In genomic region chr1:232635279-232635678, GRCh38 we compare ENCODE assay signal across 2 cellular contexts.
TF ChIP-seq lines count a peak whose summit lies in the region.

No MANE protein-coding gene starts in this region.

TF ChIP-seq in HEK293, 187 proteins besides CTCF, POLR2A, EP300 and RAD21 (continues in another document):
- TF ChIP-seq ZNF398 (tag by site-specific recombination; IDR thresholded peaks at IDR 0.05) (0 out of 2 replicates have a peak, but pooled peaks have one; percentile 22), MYNN (tag by site-specific recombination; IDR thresholded peaks at IDR 0.05; ENCODE audit: borderline replicate concordance) (no peak), ZNF239 (tag by site-specific recombination; IDR thresholded peaks at IDR 0.05) (no peak), SP3 (tag by site-specific recombination; IDR thresholded peaks at IDR 0.05) (no peak), ZNF768 (tag by site-specific recombination; IDR thresholded peaks at IDR 0.05) (no peak), ZNF366 (tag by site-specific recombination; conservative IDR thresholded peaks at IDR 0.05) (peak; percentile 98), ZNF112 (tag by site-specific recombination; IDR thresholded peaks at IDR 0.05) (no peak), ZNF391 (tag by site-specific recombination; IDR thresholded peaks at IDR 0.05; ENCODE audit: borderline replicate concordance, low read depth) (no peak), ZNF274 (IDR thresholded peaks at IDR 0.05; ENCODE audit: low read length) (no peak), ZNF274 (tag by site-specific recombination; IDR thresholded peaks at IDR 0.05; ENCODE audit: borderline replicate concordance) (no peak), ZNF501 (tag by site-specific recombination; IDR thresholded peaks at IDR 0.05) (no peak), ZNF571 (tag by site-specific recombination; IDR thresholded peaks at IDR 0.05) (no peak; the same call in 1 of the 2 replicates), ZNF404 (tag by site-specific recombination; IDR thresholded peaks at IDR 0.05) (no peak), ZNF658 (tag by site-specific recombination; IDR thresholded peaks at IDR 0.05) (no peak), ZNF157 (tag by site-specific recombination; IDR thresholded peaks at IDR 0.05) (0 out of 2 replicates have a peak, but pooled peaks have one; percentile 16), ZNF221 (tag by site-specific recombination; IDR thresholded peaks at IDR 0.05; ENCODE audit: borderline replicate concordance) (no peak), ZNF214 (tag by site-specific recombination; IDR thresholded peaks at IDR 0.05; ENCODE audit: borderline replicate concordance) (no peak), ZNF10 (tag by site-specific recombination; IDR thresholded peaks at IDR 0.05) (no peak), ZNF223 (tag by site-specific recombination; IDR thresholded peaks at IDR 0.05) (no peak), ZSCAN5A (tag by site-specific recombination; IDR thresholded peaks at IDR 0.05) (no peak), ZNF548 (tag by site-specific recombination; IDR thresholded peaks at IDR 0.05) (no peak), ZNF785 (tag by site-specific recombination; IDR thresholded peaks at IDR 0.05) (no peak), ZNF423 (tag by site-specific recombination; IDR thresholded peaks at IDR 0.05) (no peak), ZNF148 (tag by site-specific recombination; IDR thresholded peaks at IDR 0.05; ENCODE audit: borderline replicate concordance) (peak; percentile 88; the same call in 1 of the 2 replicates), ZNF791 (tag by site-specific recombination; IDR thresholded peaks at IDR 0.05) (0 out of 2 replicates have a peak, but pooled peaks have one; percentile 42), ZNF777 (tag by site-specific recombination; IDR thresholded peaks at IDR 0.05; ENCODE audit: borderline replicate concordance) (no peak), ZNF510 (tag by site-specific recombination; IDR thresholded peaks at IDR 0.05; ENCODE audit: insufficient replicate concordance) (no peak), ZNF670 (tag by site-specific recombination; IDR thresholded peaks at IDR 0.05; ENCODE audit: low read depth) (no peak), GFI1B (tag by site-specific recombination; IDR thresholded peaks at IDR 0.05) (no peak), WT1 (tag by site-specific recombination; IDR thresholded peaks at IDR 0.05) (no peak)

TF ChIP-seq in K562, 482 proteins besides CTCF, POLR2A, EP300 and RAD21:
- TF ChIP-seq SRSF3 (IDR thresholded peaks at IDR 0.05; ENCODE audit: insufficient read depth, low read length) = no peak
- peak; percentile 91 for TF ChIP-seq ZNF512 (tag; IDR thresholded peaks at IDR 0.05)
